In genomic region chr5:92559331-92559730, GRCh38 we compare ENCODE assay signal across 20 cellular contexts.
"Had no signal": no experiment of that assay in that cellular context is flagged by ENCODE, and none has a peak within 500 bp of the region (broad histone marks: within the 10 kb centered on the region; RNA-seq: fewer than 3 reads in every experiment).

No MANE protein-coding gene starts in this region.

- H3K4me3 ChIP-seq: ascending aorta, colonic mucosa, esophagus muscularis mucosa, hepatocyte, left lung, ovary, sigmoid colon, stomach, testis, upper lobe of right lung had no signal

- H3K27me3 Mint-ChIP-seq: activated naive CD8-positive, alpha-beta T cell treated with anti-CD3 and anti-CD28 coated beads, Interleukin-2, amount 50 U/mL, for 24 hours; activated T-helper 17 cell treated with anti-CD3 and anti-CD28 coated beads, Interleukin-2, amount 50 U/mL, for 72 hours; natural killer cell treated with Interleukin-12 subunit alpha and Interleukin-12 subunit beta and Interleukin-15 and Interleukin-18, amount 100 ng/mL, for 72 hours had no signal

- FAIRE-seq: keratinocyte had no signal

- H3K27ac ChIP-seq: ascending aorta, colonic mucosa, esophagus muscularis mucosa, hepatocyte, left lung, ovary, sigmoid colon, stomach, testis, upper lobe of right lung had no signal

- H2AFZ ChIP-seq: hepatocyte had no signal

- H3K4me2 ChIP-seq: hepatocyte had no signal

- H3K4me1 Mint-ChIP-seq: activated naive CD8-positive, alpha-beta T cell treated with anti-CD3 and anti-CD28 coated beads, Interleukin-2, amount 50 U/mL, for 24 hours; activated T-helper 17 cell treated with anti-CD3 and anti-CD28 coated beads, Interleukin-2, amount 50 U/mL, for 72 hours had no signal

- H3K9me3 Mint-ChIP-seq: activated T-helper 17 cell treated with anti-CD3 and anti-CD28 coated beads, Interleukin-2, amount 50 U/mL, for 72 hours had no signal

- H3K79me2 ChIP-seq: hepatocyte had no signal

- H3K36me3 ChIP-seq: ascending aorta, colonic mucosa, esophagus muscularis mucosa, left lung, ovary, sigmoid colon, stomach, upper lobe of right lung had no signal

- H3K27ac Mint-ChIP-seq: activated naive CD8-positive, alpha-beta T cell treated with anti-CD3 and anti-CD28 coated beads, Interleukin-2, amount 50 U/mL, for 24 hours; activated T-helper 17 cell treated with anti-CD3 and anti-CD28 coated beads, Interleukin-2, amount 50 U/mL, for 72 hours; natural killer cell treated with Interleukin-12 subunit alpha and Interleukin-12 subunit beta and Interleukin-15 and Interleukin-18, amount 100 ng/mL, for 72 hours had no signal

- H3K4me3 Mint-ChIP-seq: activated naive CD8-positive, alpha-beta T cell treated with anti-CD3 and anti-CD28 coated beads, Interleukin-2, amount 50 U/mL, for 24 hours; activated T-helper 17 cell treated with anti-CD3 and anti-CD28 coated beads, Interleukin-2, amount 50 U/mL, for 72 hours; natural killer cell treated with Interleukin-12 subunit alpha and Interleukin-12 subunit beta and Interleukin-15 and Interleukin-18, amount 100 ng/mL, for 72 hours had no signal

- H3K9me3 ChIP-seq: ascending aorta, colonic mucosa, esophagus muscularis mucosa, left lung, ovary, sigmoid colon, stomach, testis, upper lobe of right lung had no signal

- H3K4me1 ChIP-seq: ascending aorta, colonic mucosa, left lung, sigmoid colon, stomach, testis, upper lobe of right lung had no signal

- ATAC-seq: activated naive CD8-positive, alpha-beta T cell treated with anti-CD3 and anti-CD28 coated beads, Interleukin-2, amount 50 U/mL, for 24 hours; activated T-helper 17 cell treated with anti-CD3 and anti-CD28 coated beads, Interleukin-2, amount 50 U/mL, for 72 hours; left lung; natural killer cell treated with Interleukin-12 subunit alpha and Interleukin-12 subunit beta and Interleukin-15 and Interleukin-18, amount 100 ng/mL, for 72 hours; upper lobe of right lung had no signal

- H3K27me3 ChIP-seq: ascending aorta, colonic mucosa, esophagus muscularis mucosa, hepatocyte, left lung, ovary, sigmoid colon, stomach, testis, upper lobe of right lung had no signal

- H3K36me3 Mint-ChIP-seq: natural killer cell treated with Interleukin-12 subunit alpha and Interleukin-12 subunit beta and Interleukin-15 and Interleukin-18, amount 100 ng/mL, for 72 hours had no signal

- DNase-seq: activated CD4-positive, alpha-beta T cell treated with anti-CD3 and anti-CD28 coated beads for 1 hour; activated CD4-positive, alpha-beta T cell treated with anti-CD3 and anti-CD28 coated beads, Interleukin-2, amount 50 U/mL, for 4 hours; activated naive CD4-positive, alpha-beta T cell treated with Interleukin-2 at 50 U/mL for 16 hours; activated naive CD8-positive, alpha-beta T cell treated with anti-CD3 and anti-CD28 coated beads, Interleukin-2, amount 50 U/mL, for 24 hours; activated T-cell treated with anti-CD3 and anti-CD28 coated beads for 4 hours; colonic mucosa; left lung; ovary; sigmoid colon; stimulated activated CD4-positive, alpha-beta T cell treated with anti-CD3 and anti-CD28 coated beads, Interleukin-12 subunit alpha, Interleukin-12 subunit beta, amount 100 ng/mL, for 4 hours; stimulated activated CD4-positive, alpha-beta T cell treated with anti-CD3 and anti-CD28 coated beads, Interleukin-2, amount 100 ng/mL, for 24 hours; stomach; testis; upper lobe of right lung had no signal
